ENCODE assay signal across 17 cellular contexts in genomic region chr17:67686246-67686645, GRCh38. TPM values are rescaled to one million over a fixed set of nuclear protein-coding genes. Genes with fewer than 3 reads are reported as not detected.
DNase-seq lines count a peak whose midpoint lies in the region; ATAC-seq and TF ChIP-seq lines count a peak whose summit lies in the region.
"Had no signal": no experiment of that assay in that cellular context is flagged by ENCODE, and none has a peak within 500 bp of the region (broad histone marks: within the 10 kb centered on the region; RNA-seq: fewer than 3 reads in every experiment).

No MANE protein-coding gene starts in this region.

- intact Hi-C loops in activated CD8-positive, alpha-beta T cell treated with anti-CD3 and anti-CD28 coated beads for 36 hours (cut with micrococcal nuclease), result no loop called here
- intact Hi-C loops in CD4-positive, alpha-beta memory T cell (cut with micrococcal nuclease), result loop anchor here (5.0 kb wide), 1 partner anchor 84 kb away; no protein-coding TSS in a partner anchor
- intact Hi-C loops in aorta (cut with DNase I), result loop anchor here in 1 of 2 donors (5.0 kb wide), 1 partner anchor 309 kb away; the partner anchor contains the start of gene PITPNC1

- no peaks in the 10 kb centered on the region for H3K4me1 ChIP-seq in CD4-positive, alpha-beta memory T cell (ENCODE audit: insufficient read depth, low read length)
- peaks cover 10% of the 10 kb centered on the region for H3K4me1 ChIP-seq in parathyroid adenoma
- H3K4me1 ChIP-seq in aorta (ENCODE audit: control insufficient read depth in 1 of 2, insufficient read depth in 2 of 2, low read length in 2 of 2), result peaks cover 0 to 2% of the 10 kb centered on the region in 2 donors

- H3K4me1 Mint-ChIP-seq in activated CD8-positive, alpha-beta T cell treated with anti-CD3 and anti-CD28 coated beads for 36 hours (ENCODE audit: low read depth), result peaks cover 8% of the 10 kb centered on the region
- peaks cover 5% of the 10 kb centered on the region for H3K4me1 Mint-ChIP-seq in activated CD8-positive, alpha-beta T cell treated with anti-CD3 and anti-CD28 coated beads, Interleukin-2, amount 10 ng/mL, durations not matched to agents 7 days and 5 days (ENCODE audit: low read depth)
- H3K4me1 Mint-ChIP-seq in CD4-positive, alpha-beta memory T cell, result peaks cover 0 to 4% (median 3%) of the 10 kb centered on the region in 4 donors

- no peak overlapping the region for H3K4me3 Mint-ChIP-seq in activated CD8-positive, alpha-beta T cell treated with anti-CD3 and anti-CD28 coated beads for 36 hours
- no peak overlapping the region for H3K4me3 Mint-ChIP-seq in activated CD8-positive, alpha-beta T cell treated with anti-CD3 and anti-CD28 coated beads, Interleukin-2, amount 10 ng/mL, durations not matched to agents 7 days and 5 days
- H3K4me3 Mint-ChIP-seq in CD4-positive, alpha-beta memory T cell, result no peak overlapping the region

- POLR2A ChIA-PET in activated CD8-positive, alpha-beta T cell treated with anti-CD3 and anti-CD28 coated beads for 36 hours (lab: Charles Lee), result no interaction called here
- POLR2A ChIA-PET in activated CD8-positive, alpha-beta T cell treated with anti-CD3 and anti-CD28 coated beads, Interleukin-2, amount 10 ng/mL, durations not matched to agents 7 days and 5 days (lab: Charles Lee), result interaction anchor here (1.5 kb wide), 1 partner anchor 210 kb away, joined by 3 read pairs; no protein-coding TSS in a partner anchor
- POLR2A ChIA-PET in CD4-positive, alpha-beta memory T cell (lab: Charles Lee; ENCODE audit: partially characterized antibody), result no interaction called here

- H3K27ac Mint-ChIP-seq in activated CD8-positive, alpha-beta T cell treated with anti-CD3 and anti-CD28 coated beads for 36 hours, result peak overlapping the region; percentile 22
- no peak overlapping the region for H3K27ac Mint-ChIP-seq in activated CD8-positive, alpha-beta T cell treated with anti-CD3 and anti-CD28 coated beads, Interleukin-2, amount 10 ng/mL, durations not matched to agents 7 days and 5 days
- peak overlapping the region in 4 of 7 donors; percentile 16 to 51 (median 32) for H3K27ac Mint-ChIP-seq in CD4-positive, alpha-beta memory T cell

- WGBS in aorta, 2 donors, result 7 to 8% methylated on average over 2 of the region's 2 CpGs

- CTCF ChIA-PET in activated CD8-positive, alpha-beta T cell treated with anti-CD3 and anti-CD28 coated beads for 36 hours (lab: Charles Lee), result interaction anchor here (1.1 to 4.0 kb wide), 5 partner anchors 9 to 312 kb away, joined by 3 to 65 read pairs (median 7); partner anchors contain the start of gene PITPNC1
- CTCF ChIA-PET in activated CD8-positive, alpha-beta T cell treated with anti-CD3 and anti-CD28 coated beads, Interleukin-2, amount 10 ng/mL, durations not matched to agents 7 days and 5 days (lab: Charles Lee), result interaction anchor here (0.8 to 4.5 kb wide), 3 partner anchors 308 to 323 kb away, joined by 3 to 75 read pairs (median 18); partner anchors contain the start of gene PITPNC1
- CTCF ChIA-PET in CD4-positive, alpha-beta memory T cell (lab: Charles Lee; ENCODE audit: partially characterized antibody), result interaction anchor here (1.0 to 6.9 kb wide), 7 partner anchors 10 to 327 kb away, joined by 3 to 150 read pairs (median 4); partner anchors contain the start of gene PITPNC1

- no peak overlapping the region for H3K4me3 ChIP-seq in CD4-positive, alpha-beta memory T cell (ENCODE audit: low read length in 2 of 2)
- H3K4me3 ChIP-seq in parathyroid adenoma (ENCODE audit: low read depth, low read length) (no peak overlapping the region), aorta (ENCODE audit: low read length in 2 of 2) (no peak overlapping the region)

- no peak overlapping the region for H3K9ac ChIP-seq in parathyroid adenoma

- DNase-seq in activated CD8-positive, alpha-beta T cell treated with anti-CD3 and anti-CD28 coated beads for 36 hours, result no peak
- no peak for DNase-seq in activated CD8-positive, alpha-beta T cell treated with anti-CD3 and anti-CD28 coated beads, Interleukin-2, amount 10 ng/mL, durations not matched to agents 7 days and 5 days
- DNase-seq in CD4-positive, alpha-beta memory T cell, result no peak
- DNase-seq in RPMI8226 (peak; percentile 17), NCI-H2081 treated with DMSO at 0.1 percent for 48 hours (lab: John Stamatoyannopoulos, UW) (no peak), aorta (no peak)
- DNase-seq: 8988T, DMS153, KG1, NCI-H1417, NCI-H1694 treated with DMSO at 0.1 percent for 48 hours, NCI-H446, NCI-H526, OCI-M1, Right ventricle myocardium superior had no signal

- no peaks in the 10 kb centered on the region for H3K27me3 ChIP-seq in CD4-positive, alpha-beta memory T cell (ENCODE audit: insufficient read depth, low read length)
- H3K27me3 ChIP-seq in parathyroid adenoma (ENCODE audit: control insufficient read depth, insufficient read depth, low read length) (no peaks in the 10 kb centered on the region), aorta (ENCODE audit: control insufficient read depth in 1 of 2, insufficient read depth in 2 of 2, low read length in 1 of 2) (no peaks in the 10 kb centered on the region)

- no peaks in the 10 kb centered on the region for H3K27me3 Mint-ChIP-seq in activated CD8-positive, alpha-beta T cell treated with anti-CD3 and anti-CD28 coated beads for 36 hours
- no peaks in the 10 kb centered on the region for H3K27me3 Mint-ChIP-seq in activated CD8-positive, alpha-beta T cell treated with anti-CD3 and anti-CD28 coated beads, Interleukin-2, amount 10 ng/mL, durations not matched to agents 7 days and 5 days (ENCODE audit: low read depth)
- H3K27me3 Mint-ChIP-seq in CD4-positive, alpha-beta memory T cell, result no peaks in the 10 kb centered on the region

- no peak overlapping the region for H3K27ac ChIP-seq in CD4-positive, alpha-beta memory T cell (ENCODE audit: low read depth, low read length)
- H3K27ac ChIP-seq in parathyroid adenoma (no peak overlapping the region), aorta (ENCODE audit: low read depth in 1 of 2, low read length in 2 of 2) (no peak overlapping the region)

- no peaks in the 10 kb centered on the region for H3K9me3 ChIP-seq in CD4-positive, alpha-beta memory T cell (ENCODE audit: control insufficient read depth in 1 of 2, low read length in 2 of 2)
- H3K9me3 ChIP-seq in parathyroid adenoma (ENCODE audit: control insufficient read depth, low read length) (no peaks in the 10 kb centered on the region), aorta (ENCODE audit: control insufficient read depth, low read length) (no peaks in the 10 kb centered on the region)

- no peaks in the 10 kb centered on the region for H3K36me3 Mint-ChIP-seq in activated CD8-positive, alpha-beta T cell treated with anti-CD3 and anti-CD28 coated beads for 36 hours (ENCODE audit: low read depth)
- peaks cover 17% of the 10 kb centered on the region for H3K36me3 Mint-ChIP-seq in activated CD8-positive, alpha-beta T cell treated with anti-CD3 and anti-CD28 coated beads, Interleukin-2, amount 10 ng/mL, durations not matched to agents 7 days and 5 days (ENCODE audit: low read depth)
- peaks cover 0 to 30% of the 10 kb centered on the region in 2 donors for H3K36me3 Mint-ChIP-seq in CD4-positive, alpha-beta memory T cell

- H3K9me3 Mint-ChIP-seq in activated CD8-positive, alpha-beta T cell treated with anti-CD3 and anti-CD28 coated beads for 36 hours, result no peaks in the 10 kb centered on the region
- H3K9me3 Mint-ChIP-seq in activated CD8-positive, alpha-beta T cell treated with anti-CD3 and anti-CD28 coated beads, Interleukin-2, amount 10 ng/mL, durations not matched to agents 7 days and 5 days (ENCODE audit: insufficient read depth), result no peaks in the 10 kb centered on the region
- no peaks in the 10 kb centered on the region for H3K9me3 Mint-ChIP-seq in CD4-positive, alpha-beta memory T cell

- H3K4me2 ChIP-seq in parathyroid adenoma (ENCODE audit: low read length), result no peak overlapping the region

- peaks cover 8% of the 10 kb centered on the region for H3K36me3 ChIP-seq in CD4-positive, alpha-beta memory T cell (ENCODE audit: insufficient read depth, low read length)
- no peaks in the 10 kb centered on the region for H3K36me3 ChIP-seq in parathyroid adenoma (ENCODE audit: control insufficient read depth, insufficient read depth, low read length)
- H3K36me3 ChIP-seq in aorta (ENCODE audit: control insufficient read depth in 1 of 2, insufficient read depth in 2 of 2, low read length in 1 of 2), result no peaks in the 10 kb centered on the region

- peak overlapping the region; percentile 48 for H2AFZ ChIP-seq in parathyroid adenoma

- ATAC-seq in activated CD8-positive, alpha-beta T cell treated with anti-CD3 and anti-CD28 coated beads for 36 hours, result no peak
- no peak for ATAC-seq in activated CD8-positive, alpha-beta T cell treated with anti-CD3 and anti-CD28 coated beads, Interleukin-2, amount 10 ng/mL, durations not matched to agents 7 days and 5 days
- no peak for ATAC-seq in aorta (ENCODE audit: low FRiP score)
- ATAC-seq: HCT116 had no signal

- no peaks in the 10 kb centered on the region for H3K79me2 ChIP-seq in parathyroid adenoma

- no peak for TF ChIP-seq CTCF in activated CD8-positive, alpha-beta T cell treated with anti-CD3 and anti-CD28 coated beads for 36 hours (IDR thresholded peaks at IDR 0.05)
- TF ChIP-seq CTCF in parathyroid adenoma (IDR thresholded peaks at IDR 0.05), result no peak

RNA-seq across cellular contexts. Expression of gene NOL11, which starts 31.5 kb away (rescaled TPM):
- total RNA-seq in activated CD8-positive, alpha-beta T cell treated with anti-CD3 and anti-CD28 coated beads for 36 hours, result 10 to 100 TPM; 74.3 to 76.0 TPM
- 10 to 100 TPM; 54.0 to 55.6 TPM for total RNA-seq in activated CD8-positive, alpha-beta T cell treated with anti-CD3 and anti-CD28 coated beads, Interleukin-2, amount 10 ng/mL, durations not matched to agents 7 days and 5 days
- 10 to 100 TPM; 56.6 to 57.1 TPM for total RNA-seq in CD4-positive, alpha-beta memory T cell
- polyA plus RNA-seq in CD4-positive, alpha-beta memory T cell, result 10 to 100 TPM; 18.3 to 38.4 TPM
- total RNA-seq in aorta, result 10 to 100 TPM; 27.5 to 32.0 TPM
- 10 to 100 TPM in 1 of 2 donors, 1 to 10 TPM in 1; 6.1 to 17.2 TPM for polyA plus RNA-seq in aorta
